ENCODE assay signal across 8 cellular contexts in genomic region chr17:7242717-7243576, GRCh38. TPM values are rescaled to one million over a fixed set of nuclear protein-coding genes. Genes with fewer than 3 reads are reported as not detected.
DNase-seq lines count a peak whose midpoint lies in the region; FAIRE-seq lines count a peak whose summit lies in the region.

No MANE protein-coding gene starts in this region.

- peak overlapping the region; percentile 84 for H3K18ac ChIP-seq in neuronal stem cell (ENCODE audit: low read length)

- peaks cover 19% of the 10 kb centered on the region for H3K4me1 ChIP-seq in GM23248 (ENCODE audit: insufficient read depth)
- peaks cover 4 to 18% of the 10 kb centered on the region in 2 donors for H3K4me1 ChIP-seq in neuronal stem cell (ENCODE audit: control insufficient read depth in 2 of 2, insufficient read depth in 1 of 2, low read depth in 1 of 2, low read length in 2 of 2)

- H3K79me2 ChIP-seq in GM23248 (ENCODE audit: insufficient read depth), result peaks cover 70% of the 10 kb centered on the region

- no peak overlapping the region for H2BK120ac ChIP-seq in neuronal stem cell (ENCODE audit: low read depth, low read length)

- H3K9me3 ChIP-seq in GM23248 (ENCODE audit: low read depth) (no peaks in the 10 kb centered on the region), MG63 (no peaks in the 10 kb centered on the region), neuronal stem cell (replicated peaks in 1 of 2; ENCODE audit: control insufficient read depth in 2 of 2, insufficient read depth in 1 of 2, low read depth in 1 of 2, low read length in 2 of 2) (no peaks in the 10 kb centered on the region)

- no peak overlapping the region for H4K91ac ChIP-seq in neuronal stem cell (ENCODE audit: low read depth, low read length, poor library complexity)

- peak overlapping the region; percentile 82 for H2AFZ ChIP-seq in GM23248
- peak overlapping the region; percentile 89 for H2AFZ ChIP-seq in neuronal stem cell (ENCODE audit: low read length)

- H3K4me2 ChIP-seq in GM23248 (ENCODE audit: unreplicated experiment) (peak overlapping the region; percentile 100), neuronal stem cell (ENCODE audit: insufficient read depth, low read length, poor library complexity, severe bottlenecking) (peak overlapping the region; percentile 94)

- H3K23ac ChIP-seq in neuronal stem cell (ENCODE audit: low read depth, low read length, poor library complexity), result no peak overlapping the region

- H3K27me3 ChIP-seq in GM23248 (replicated peaks; ENCODE audit: insufficient read depth) (no peaks in the 10 kb centered on the region), MG63 (no peaks in the 10 kb centered on the region), neuronal stem cell (ENCODE audit: control insufficient read depth in 3 of 3, insufficient read depth in 3 of 3, low read depth in 1 of 3, low read length in 3 of 3) (no peaks in the 10 kb centered on the region)

- no peak overlapping the region for H2BK5ac ChIP-seq in neuronal stem cell (ENCODE audit: low read length)

- in situ Hi-C loops in GM23248 (cut with MboI), result no loop called here

- 1 to 2% methylated on average over 38 to 39 of the region's 50 CpGs for WGBS in GM23248 (ENCODE audit: low coverage in 1 of 2, low lambda C conversion rate in 2 of 2, missing lambda C conversion rate in 2 of 2), 2 experiments
- WGBS in neuronal stem cell (ENCODE audit: extremely low coverage in 2 of 2, insufficient read length in 2 of 2, insufficient replicate concordance in 1 of 2), 2 donors, result no CpG with 5 or more reads among the region's 50 CpGs

- H3K14ac ChIP-seq in neuronal stem cell (ENCODE audit: low read length), result no peak overlapping the region

- H3K4ac ChIP-seq in neuronal stem cell (ENCODE audit: low read length), result no peak overlapping the region

- H2BK15ac ChIP-seq in neuronal stem cell (ENCODE audit: low read length), result no peak overlapping the region

- peaks cover 38% of the 10 kb centered on the region for H3F3A ChIP-seq in GM23248 (ENCODE audit: insufficient read depth)

- no peaks in the 10 kb centered on the region for H4K20me1 ChIP-seq in GM23248 (ENCODE audit: insufficient read depth)

- H3K4me3 ChIP-seq in GM23248, result peak overlapping the region; percentile 97
- peak overlapping the region; percentile 91 for H3K4me3 ChIP-seq in MG63
- H3K4me3 ChIP-seq in neuronal stem cell (ENCODE audit: low read length in 2 of 2), result peak overlapping the region; percentile 81 to 94

- H3K36me3 ChIP-seq in GM23248 (ENCODE audit: low read depth) (peaks cover 23% of the 10 kb centered on the region), MG63 (peaks cover 24% of the 10 kb centered on the region), neuronal stem cell (replicated peaks in 1 of 2; ENCODE audit: control insufficient read depth in 2 of 2, insufficient read depth in 2 of 2, low read length in 2 of 2) (peaks cover 30 to 62% of the 10 kb centered on the region in 2 donors)

- H3K9ac ChIP-seq in GM23248 (peak overlapping the region; percentile 99), neuronal stem cell (ENCODE audit: low read depth, low read length, poor library complexity) (peak overlapping the region; percentile 37)

- H3K27ac ChIP-seq in GM23248 (peak overlapping the region; percentile 99), neuronal stem cell (replicated peaks; ENCODE audit: low read length) (peak overlapping the region; percentile 91)

- no peak for FAIRE-seq in frontal cortex (lab: Jason Lieb, UNC)

- peak; percentile 84 for DNase-seq in DMS79 (lab: John Stamatoyannopoulos, UW)
- peak; percentile 97 for DNase-seq in GM23248
- DNase-seq in MG63, result peak; percentile 87
- DNase-seq in SHP77 treated with DMSO at 0.1 percent for 48 hours (lab: John Stamatoyannopoulos, UW), result peak; percentile 91
- peak; percentile 73 to 89 (median 84) for DNase-seq in activated naive CD4-positive, alpha-beta T cell (lab: John Stamatoyannopoulos, UW)
- DNase-seq in frontal cortex (ENCODE audit: low spot score in 2 of 2), result peak; percentile 91 to 93
- DNase-seq in neuronal stem cell (ENCODE audit: low spot score), result peak; percentile 97
- DNase-seq in stromal cell of bone marrow (ENCODE audit: low read depth), result peak; percentile 90

- no peak overlapping the region for H2AK5ac ChIP-seq in neuronal stem cell (ENCODE audit: low read depth, low read length)

- H3K9me2 ChIP-seq in GM23248 (ENCODE audit: insufficient read depth), result no peaks in the 10 kb centered on the region

- no peak overlapping the region for H4K8ac ChIP-seq in neuronal stem cell (ENCODE audit: low read depth, low read length)

- peaks cover 4% of the 10 kb centered on the region for H3K79me1 ChIP-seq in neuronal stem cell (ENCODE audit: low read depth, low read length)

- no peak overlapping the region for H2BK12ac ChIP-seq in neuronal stem cell (ENCODE audit: low read length)

RNA-seq across cellular contexts. Expression of gene GABARAP, which starts 0.7 kb away (rescaled TPM):
- total RNA-seq in GM23248 (2014; rRNA removed; shearing (Covaris generic)), result 152 and 355 TPM in 2 replicates
- polyA plus RNA-seq in GM23248 (2016; fragmentation: Nextera tagmentation; extraction: Ambion mirVana), result 845 and 847 TPM in 2 replicates
- 36.7 and 148 TPM in 2 replicates for total RNA-seq in MG63 (2014; rRNA removed; shearing (Covaris generic); ENCODE audit: low replicate concordance)
- total RNA-seq in frontal cortex, result 108 TPM
- 974 TPM for polyA plus RNA-seq in neuronal stem cell (2013, experiment 1 of 2)
- polyA plus RNA-seq in neuronal stem cell (2013, experiment 2 of 2), result 956 TPM

RNA-seq across cellular contexts. Expression of gene PHF23, which starts 3.7 kb away (rescaled TPM):
- 32.0 and 42.6 TPM in 2 replicates for total RNA-seq in GM23248 (2014; rRNA removed; shearing (Covaris generic))
- polyA plus RNA-seq in GM23248 (2016; fragmentation: Nextera tagmentation; extraction: Ambion mirVana), result 40.7 and 45.6 TPM in 2 replicates
- 34.4 and 62.7 TPM in 2 replicates for total RNA-seq in MG63 (2014; rRNA removed; shearing (Covaris generic); ENCODE audit: low replicate concordance)
- 34.6 TPM for total RNA-seq in frontal cortex
- polyA plus RNA-seq in neuronal stem cell (2013, experiment 1 of 2), result 84.8 TPM
- 83.7 TPM for polyA plus RNA-seq in neuronal stem cell (2013, experiment 2 of 2)

RNA-seq across cellular contexts. Expression of gene CTDNEP1, which starts 8.6 kb away (rescaled TPM):
- total RNA-seq in GM23248 (2014; rRNA removed; shearing (Covaris generic)), result 38.9 and 63.2 TPM in 2 replicates
- 30.0 and 30.7 TPM in 2 replicates for polyA plus RNA-seq in GM23248 (2016; fragmentation: Nextera tagmentation; extraction: Ambion mirVana)
- 7.8 and 24.7 TPM in 2 replicates for total RNA-seq in MG63 (2014; rRNA removed; shearing (Covaris generic); ENCODE audit: low replicate concordance)
- total RNA-seq in frontal cortex, result 18.8 TPM
- 138 TPM for polyA plus RNA-seq in neuronal stem cell (2013, experiment 1 of 2)
- polyA plus RNA-seq in neuronal stem cell (2013, experiment 2 of 2), result 137 TPM

RNA-seq across cellular contexts. Expression of gene DVL2, which starts 8.6 kb away (rescaled TPM):
- 41.2 and 45.8 TPM in 2 replicates for total RNA-seq in GM23248 (2014; rRNA removed; shearing (Covaris generic))
- polyA plus RNA-seq in GM23248 (2016; fragmentation: Nextera tagmentation; extraction: Ambion mirVana), result 18.9 and 19.5 TPM in 2 replicates
- total RNA-seq in MG63 (2014; rRNA removed; shearing (Covaris generic); ENCODE audit: low replicate concordance), result 11.5 and 26.2 TPM in 2 replicates
- total RNA-seq in frontal cortex, result 53.4 TPM
- 50.9 TPM for polyA plus RNA-seq in neuronal stem cell (2013, experiment 1 of 2)
- 48.6 TPM for polyA plus RNA-seq in neuronal stem cell (2013, experiment 2 of 2)

RNA-seq across cellular contexts. Expression of gene ELP5, which starts 9.1 kb away (rescaled TPM):
- 25.9 and 32.9 TPM in 2 replicates for total RNA-seq in GM23248 (2014; rRNA removed; shearing (Covaris generic))
- polyA plus RNA-seq in GM23248 (2016; fragmentation: Nextera tagmentation; extraction: Ambion mirVana), result 34.8 and 34.9 TPM in 2 replicates
- 24.1 and 36.4 TPM in 2 replicates for total RNA-seq in MG63 (2014; rRNA removed; shearing (Covaris generic); ENCODE audit: low replicate concordance)
- 26.9 TPM for total RNA-seq in frontal cortex
- 63.8 TPM for polyA plus RNA-seq in neuronal stem cell (2013, experiment 1 of 2)
- polyA plus RNA-seq in neuronal stem cell (2013, experiment 2 of 2), result 61.6 TPM

Comparison
In these comparisons a context has a peak if more than half of its experiments do, and no peak if none do; other contexts are left out.
1. Peak in every context shown above with its lines: DNase-seq, H3K4me3 ChIP-seq and H3K27ac ChIP-seq.